28 cellular contexts compared by ENCODE assay signal in genomic region chr6:3397229-3398164, GRCh38. TPM values are rescaled to one million over a fixed set of nuclear protein-coding genes. Genes with fewer than 3 reads are reported as not detected.
DNase-seq lines count a peak whose midpoint lies in the region; ATAC-seq, FAIRE-seq and TF ChIP-seq lines count a peak whose summit lies in the region.
"Had no signal": no experiment of that assay in that cellular context is flagged by ENCODE, and none has a peak within 500 bp of the region (broad histone marks: within the 10 kb centered on the region; RNA-seq: fewer than 3 reads in every experiment).

No MANE protein-coding gene starts in this region.

- H3K79me2 ChIP-seq in mammary epithelial cell (ENCODE audit: insufficient read depth, low read length), result peaks cover 32% of the 10 kb centered on the region

- dilution Hi-C loops in mammary epithelial cell (cut with HindIII; ENCODE audit: low sequenced_read_pairs), result no loop called here

- no peaks in the 10 kb centered on the region for H4K20me1 ChIP-seq in mammary epithelial cell (ENCODE audit: insufficient read depth, low read length)

- H3K27me3 Mint-ChIP-seq in progenitor cell of endocrine pancreas, result no peaks in the 10 kb centered on the region
- H3K27me3 Mint-ChIP-seq: activated CD4-positive, alpha-beta T cell treated with anti-CD3 and anti-CD28 coated beads for 36 hours; activated naive CD8-positive, alpha-beta T cell treated with anti-CD3 and anti-CD28 coated beads for 36 hours; CD4-positive, alpha-beta T cell had no signal

- intact Hi-C loops in mammary epithelial cell (cut with micrococcal nuclease), result loop anchor here (10.0 kb wide), 1 partner anchor 517 kb away; no protein-coding TSS in a partner anchor

- POLR2A ChIA-PET in A549 (lab: Yijun Ruan, JAX), result no interaction called here

- BruUV-seq in mammary epithelial cell (replicated peaks; lab: Mats Ljungman, UMichigan), result no TSS peak

- DNase-seq in A549 (ENCODE audit: low read depth in 1 of 2, low spot score in 1 of 2) (no peak), mammary epithelial cell (no peak), progenitor cell of endocrine pancreas (ENCODE audit: low spot score, unreplicated experiment) (no peak)
- no peak for DNase-seq in activated T-cell treated with anti-CD3 and anti-CD28 coated beads, Interleukin-2, amount 50 U/mL, for 48 hours
- DNase-seq in stimulated activated CD4-positive, alpha-beta T cell treated with anti-CD3 and anti-CD28 coated beads, Interleukin-15, amount 100 ng/mL, for 24 hours, result no peak
- DNase-seq: activated CD4-positive, alpha-beta T cell treated with anti-CD3 and anti-CD28 coated beads for 36 hours; activated CD8-positive, alpha-beta T cell treated with anti-CD3 and anti-CD28 coated beads, Interleukin-2, amount 10 ng/mL, durations not matched to agents 7 days and 5 days; activated effector memory CD4-positive, alpha-beta T cell treated with Interleukin-2 at 50 U/mL for 16 hours; activated naive CD8-positive, alpha-beta T cell treated with anti-CD3 and anti-CD28 coated beads for 36 hours; aorta; CD4-positive, alpha-beta T cell; endodermal cell; H7; Karpas-422; left lung; naive B cell; NCI-H1417 treated with DMSO at 0.1 percent for 48 hours; NCI-H2081 treated with DMSO at 0.1 percent for 48 hours; NCI-H345; PC-9; Right ventricle myocardium superior; stimulated activated naive CD4-positive, alpha-beta T cell; testis had no signal

- 86% methylated on average over 7 of the region's 7 CpGs for WGBS in A549 (ENCODE audit: missing lambda C conversion rate)
- 63% methylated on average over 7 of the region's 7 CpGs for WGBS in mammary epithelial cell (ENCODE audit: low coverage, missing lambda C conversion rate)
- 60% methylated on average over 7 of the region's 7 CpGs for WGBS in liver

- CTCF ChIA-PET in A549 (lab: Yijun Ruan, JAX), result no interaction called here
- CTCF ChIA-PET in mammary epithelial cell (lab: Charles Lee; ENCODE audit: low non-redundant PET), result no interaction called here

- H3K9me3 ChIP-seq in A549 (no peaks in the 10 kb centered on the region), mammary epithelial cell (replicated peaks; ENCODE audit: insufficient read depth, low read length) (no peaks in the 10 kb centered on the region), liver (ENCODE audit: control insufficient read depth in 4 of 4, low read length in 3 of 4) (no peaks in the 10 kb centered on the region)
- H3K9me3 ChIP-seq: left lung, testis had no signal

- peak overlapping the region; percentile 39 for H2AFZ ChIP-seq in mammary epithelial cell (ENCODE audit: low read depth, low read length)
- H2AFZ ChIP-seq: PC-9 had no signal

- no peak for ATAC-seq in A549
- no peak for ATAC-seq in GM18519 (IDR thresholded peaks at IDR 0.05; ENCODE audit: low FRiP score, unreplicated experiment)
- no peak for ATAC-seq in GM18868 (IDR thresholded peaks at IDR 0.05; ENCODE audit: unreplicated experiment)
- ATAC-seq: activated CD4-positive, alpha-beta T cell treated with anti-CD3 and anti-CD28 coated beads for 36 hours; activated CD8-positive, alpha-beta T cell treated with anti-CD3 and anti-CD28 coated beads, Interleukin-2, amount 10 ng/mL, durations not matched to agents 7 days and 5 days had no signal

- H3K27me3 ChIP-seq in mammary epithelial cell (ENCODE audit: insufficient read depth, low read length), result no peaks in the 10 kb centered on the region
- no peaks in the 10 kb centered on the region for H3K27me3 ChIP-seq in liver (ENCODE audit: control insufficient read depth in 4 of 4, insufficient read depth in 4 of 4, low read length in 3 of 4)
- H3K27me3 ChIP-seq: cardiac muscle cell, left lung, testis had no signal

- H3K27ac Mint-ChIP-seq in progenitor cell of endocrine pancreas, result peak overlapping the region; percentile 39
- H3K27ac Mint-ChIP-seq: activated CD4-positive, alpha-beta T cell treated with anti-CD3 and anti-CD28 coated beads for 36 hours; activated CD8-positive, alpha-beta T cell treated with anti-CD3 and anti-CD28 coated beads, Interleukin-2, amount 10 ng/mL, durations not matched to agents 7 days and 5 days; activated naive CD8-positive, alpha-beta T cell treated with anti-CD3 and anti-CD28 coated beads for 36 hours; CD4-positive, alpha-beta T cell; endodermal cell had no signal

- H3K27ac ChIP-seq in A549 (peak overlapping the region; percentile 43 to 89; a peak in 5 of 6 replicates), mammary epithelial cell (ENCODE audit: insufficient read depth, low read depth, low read length) (no peak overlapping the region), liver (ENCODE audit: low read depth in 1 of 2, low read length in 2 of 2) (peak overlapping the region; percentile 76 to 82)
- H3K27ac ChIP-seq: cardiac muscle cell, left lung, PC-9, testis had no signal

- H3K9ac ChIP-seq in mammary epithelial cell (ENCODE audit: insufficient read depth, low read length) (no peak overlapping the region), liver (ENCODE audit: low read depth in 1 of 2, low read length in 2 of 2) (no peak overlapping the region)

- TF ChIP-seq RAD21 in A549 (conservative IDR thresholded peaks at IDR 0.05 in 1 of 2, IDR thresholded peaks at IDR 0.05 in 1 of 2), result no peak
- TF ChIP-seq RAD21 in liver (IDR thresholded peaks at IDR 0.05), result no peak

- TF ChIP-seq CTCF in A549 (IDR thresholded peaks at IDR 0.05), result no peak
- TF ChIP-seq CTCF in mammary epithelial cell (conservative IDR thresholded peaks at IDR 0.05 in 1 of 2, IDR thresholded peaks at IDR 0.05 in 1 of 2; ENCODE audit: extremely low read depth in 1 of 2, insufficient read depth in 1 of 2, low read depth in 1 of 2, low read length in 2 of 2), result no peak
- TF ChIP-seq CTCF in liver (IDR thresholded peaks at IDR 0.05; ENCODE audit: low read depth, low read length, missing input control), result no peak
- no peak for TF ChIP-seq CTCF in progenitor cell of endocrine pancreas (IDR thresholded peaks at IDR 0.05; ENCODE audit: unreplicated experiment)

- peaks cover 92% of the 10 kb centered on the region for H3K4me1 ChIP-seq in A549
- peaks cover 31% of the 10 kb centered on the region for H3K4me1 ChIP-seq in mammary epithelial cell (ENCODE audit: insufficient read depth, low read length)
- peaks cover 21 to 86% (median 75%) of the 10 kb centered on the region in 4 donors for H3K4me1 ChIP-seq in liver (ENCODE audit: control insufficient read depth in 4 of 4, insufficient read depth in 4 of 4, low read length in 3 of 4)
- H3K4me1 ChIP-seq: testis had no signal

- peaks cover 37% of the 10 kb centered on the region for H3K4me1 Mint-ChIP-seq in progenitor cell of endocrine pancreas (ENCODE audit: low read depth)
- H3K4me1 Mint-ChIP-seq: activated CD4-positive, alpha-beta T cell treated with anti-CD3 and anti-CD28 coated beads for 36 hours; activated naive CD8-positive, alpha-beta T cell treated with anti-CD3 and anti-CD28 coated beads for 36 hours had no signal

- H3K4me3 ChIP-seq in A549, result no peak overlapping the region
- H3K4me3 ChIP-seq in mammary epithelial cell (replicated peaks in 1 of 3; ENCODE audit: insufficient read depth in 1 of 3, low read depth in 2 of 3, low read length in 3 of 3), result no peak overlapping the region
- H3K4me3 ChIP-seq in liver (ENCODE audit: low read depth in 1 of 3, low read length in 3 of 3), result no peak overlapping the region
- H3K4me3 ChIP-seq: cardiac muscle cell, left lung, PC-9, testis had no signal

- no peak for TF ChIP-seq POLR2A in A549 (IDR thresholded peaks at IDR 0.05; ENCODE audit: low read length)

- no peaks in the 10 kb centered on the region for H3K36me3 ChIP-seq in mammary epithelial cell (ENCODE audit: insufficient read depth, low read length)
- H3K36me3 ChIP-seq in liver (ENCODE audit: control insufficient read depth in 4 of 4, insufficient read depth in 3 of 4, low read depth in 1 of 4, low read length in 3 of 4), result no peaks in the 10 kb centered on the region
- H3K36me3 ChIP-seq: cardiac muscle cell, left lung had no signal

- in situ Hi-C loops in mammary epithelial cell (cut with MboI; ENCODE audit: low sequenced_read_pairs in 2 of 2), result no loop called here

- H3K36me3 Mint-ChIP-seq in progenitor cell of endocrine pancreas (ENCODE audit: insufficient read depth), result peaks cover 2% of the 10 kb centered on the region
- H3K36me3 Mint-ChIP-seq: activated naive CD8-positive, alpha-beta T cell treated with anti-CD3 and anti-CD28 coated beads for 36 hours; naive B cell had no signal

- TF ChIP-seq EP300 in A549 (IDR thresholded peaks at IDR 0.05), result no peak

- H3K9me3 Mint-ChIP-seq in progenitor cell of endocrine pancreas (ENCODE audit: low read depth), result no peaks in the 10 kb centered on the region
- H3K9me3 Mint-ChIP-seq: activated naive CD8-positive, alpha-beta T cell treated with anti-CD3 and anti-CD28 coated beads for 36 hours; CD4-positive, alpha-beta T cell; endodermal cell had no signal

- H3K4me3 Mint-ChIP-seq in progenitor cell of endocrine pancreas (ENCODE audit: low read depth), result no peak overlapping the region
- H3K4me3 Mint-ChIP-seq: activated CD4-positive, alpha-beta T cell treated with anti-CD3 and anti-CD28 coated beads for 36 hours; activated CD8-positive, alpha-beta T cell treated with anti-CD3 and anti-CD28 coated beads, Interleukin-2, amount 10 ng/mL, durations not matched to agents 7 days and 5 days; activated naive CD8-positive, alpha-beta T cell treated with anti-CD3 and anti-CD28 coated beads for 36 hours; CD4-positive, alpha-beta T cell; endodermal cell; naive B cell had no signal

- FAIRE-seq in A549 (lab: Jason Lieb, UNC), result no peak
- FAIRE-seq: islet of Langerhans had no signal

- peak overlapping the region; percentile 72 for H3K4me2 ChIP-seq in A549
- no peak overlapping the region for H3K4me2 ChIP-seq in mammary epithelial cell (ENCODE audit: insufficient read depth, low read depth, low read length)
- H3K4me2 ChIP-seq: PC-9 had no signal

TF ChIP-seq in A549, 52 proteins besides CTCF, POLR2A, EP300 and RAD21:
- TF ChIP-seq JUN (IDR thresholded peaks at IDR 0.05), result no peak
- peak; percentile 25; the same call in 1 of the 2 replicates for TF ChIP-seq KDM1A (IDR thresholded peaks at IDR 0.05; ENCODE audit: low read depth)
- no peak for TF ChIP-seq NR3C1 (IDR thresholded peaks at IDR 0.05)

TF ChIP-seq in liver, 16 proteins besides CTCF, POLR2A, EP300 and RAD21 (continues in another document):
- no peak for TF ChIP-seq NR2F2 (IDR thresholded peaks at IDR 0.05)
- TF ChIP-seq GABPA (IDR thresholded peaks at IDR 0.05 in 1 of 2, conservative IDR thresholded peaks at IDR 0.05 in 1 of 2), result no peak
- no peak for TF ChIP-seq JUND (IDR thresholded peaks at IDR 0.05)

RNA-seq across cellular contexts. Expression of gene SLC22A23, which starts 59.4 kb away (rescaled TPM):
- polyA plus RNA-seq in A549 (2011; rRNA removed) (4.4 and 9.3 TPM in 2 replicates), A549 (2017; fragmentation: RNase III; extraction: RNeasy Plus Mini Kit Qiagen cat#74134 plus additional on column Dnase treatment) (5.1 to 6.3 TPM (median 6.2 TPM) in 3 replicates), mammary epithelial cell (5.8 TPM), liver (1 to 10 TPM; 4.9 to 9.9 TPM)
- 3.0 and 3.9 TPM in 2 replicates for polyA plus RNA-seq in A549 (2012; cell fraction: cytosol; rRNA removed)
- polyA plus RNA-seq in A549 (2012; cell fraction: nucleus; rRNA removed), result 5.0 and 7.8 TPM in 2 replicates
- 11.4 and 14.7 TPM in 2 replicates for polyA minus RNA-seq in A549 (2011; rRNA and poly(A)+ RNA removed)
- total RNA-seq in mammary epithelial cell (10 to 100 TPM; 34.0 to 49.3 TPM), liver (10 to 100 TPM; 29.4 to 45.4 TPM), progenitor cell of endocrine pancreas (17.1 and 19.4 TPM in 2 replicates)
- 39.2 TPM for polyA minus RNA-seq in mammary epithelial cell
